In the genomic region with DNA sequence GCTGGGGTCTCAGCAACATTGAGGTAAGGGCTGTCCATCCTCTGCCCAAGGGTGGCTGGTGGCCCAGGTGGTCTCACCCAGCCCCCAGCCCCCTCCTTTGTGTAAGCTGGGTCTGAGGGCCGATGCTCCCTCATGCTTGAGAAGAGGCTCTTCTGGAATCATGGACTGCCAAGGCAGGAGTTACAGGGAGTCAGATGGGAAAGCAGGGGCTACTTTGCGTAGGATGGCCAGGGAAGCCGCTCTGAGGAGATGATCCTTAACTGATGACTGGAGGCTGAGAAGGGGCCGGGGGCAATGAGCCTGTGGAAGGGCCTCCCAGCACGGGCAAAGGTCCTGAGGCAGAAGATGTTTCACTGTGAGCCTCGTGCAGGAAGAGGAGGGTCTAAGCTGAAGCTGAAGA, we compare ENCODE assay signal across 1 cellular context.
TF ChIP-seq lines count a peak whose summit lies in the region.

No MANE protein-coding gene starts in this region.

TF ChIP-seq in HEK293, 187 proteins besides CTCF, POLR2A, EP300 and RAD21:
- TF ChIP-seq ZNF623 (tag by site-specific recombination; IDR thresholded peaks at IDR 0.05), result peak; percentile 69
- TF ChIP-seq ZNF529 (tag by site-specific recombination; IDR thresholded peaks at IDR 0.05; ENCODE audit: insufficient replicate concordance), result no peak
